ENCODE assay signal across 26 cellular contexts in genomic region chr14:101417434-101417833, GRCh38.
"Had no signal": no experiment of that assay in that cellular context is flagged by ENCODE, and none has a peak within 500 bp of the region (broad histone marks: within the 10 kb centered on the region; RNA-seq: fewer than 3 reads in every experiment).

No MANE protein-coding gene starts in this region.

- H3K27ac ChIP-seq: stomach, suprapubic skin, testis, thoracic aorta, thyroid gland, tibial artery, tibial nerve, transverse colon, upper lobe of left lung, upper lobe of right lung, uterus, vagina had no signal

- H3K9me3 ChIP-seq: suprapubic skin, testis, thoracic aorta, thyroid gland, transverse colon, upper lobe of left lung, upper lobe of right lung, uterus, vagina had no signal

- H3K4me3 ChIP-seq: stomach, suprapubic skin, testis, thoracic aorta, thyroid gland, tibial artery, tibial nerve, transverse colon, upper lobe of left lung, upper lobe of right lung, uterus, vagina had no signal

- DNase-seq: stimulated activated CD4-positive, alpha-beta T cell treated with anti-CD3 and anti-CD28 coated beads, Interleukin-2, amount 100 ng/mL, for 48 hours; stimulated activated CD4-positive, alpha-beta T cell treated with anti-CD3 and anti-CD28 coated beads, Interleukin-4, amount 100 ng/mL, for 1 hour; stimulated activated CD4-positive, alpha-beta T cell treated with anti-CD3 and anti-CD28 coated beads, Interleukin-4, amount 100 ng/mL, for 24 hours; stimulated activated CD4-positive, alpha-beta T cell treated with anti-CD3 and anti-CD28 coated beads, Interleukin-4, amount 100 ng/mL, for 4 hours; stimulated activated CD8-positive, alpha-beta memory T cell treated with anti-CD3 and anti-CD28 coated beads, Interleukin-4, amount 100 ng/mL, for 48 hours; stimulated activated naive B cell treated with anti-CD40 and anti-IgM and Interleukin-4, amounts not matched to agents 10 μg/mL and 1 μg/mL and 100 μg/mL, for 72 hours; stimulated activated naive CD4-positive, alpha-beta T cell; stimulated activated naive CD4-positive, alpha-beta T cell treated with Interleukin-2 at 50 U/mL for 16 hours; stimulated activated naive CD8-positive, alpha-beta T cell treated with anti-CD3 and anti-CD28 coated beads, Interleukin-15, amount 100 ng/mL, for 72 hours; stimulated activated naive CD8-positive, alpha-beta T cell treated with anti-CD3 and anti-CD28 coated beads, Interleukin-15, Interleukin-2, amounts not matched to agents 100 U/mL and 50 U/mL, for 24 hours; stomach; substantia nigra; testis; thyroid gland; tibial artery; transverse colon; trophoblast cell; upper lobe of left lung; upper lobe of right lung; uterus had no signal

- ATAC-seq: stimulated activated effector memory CD8-positive, alpha-beta T cell treated with anti-CD3 and anti-CD28 coated beads, Interleukin-12 subunit alpha, Interleukin-12 subunit beta, amount 100 ng/mL, for 72 hours; stimulated activated memory B cell treated with anti-CD40 and anti-IgM and Interleukin-4, amounts not matched to agents 10 μg/mL and 1 μg/mL and 100 μg/mL, for 72 hours; stimulated activated naive B cell treated with anti-CD40 and anti-IgM and Interleukin-4, amounts not matched to agents 10 μg/mL and 1 μg/mL and 100 μg/mL, for 72 hours; stimulated activated naive CD8-positive, alpha-beta T cell treated with anti-CD3 and anti-CD28 coated beads, Interleukin-15, amount 100 ng/mL, for 72 hours; stimulated activated naive CD8-positive, alpha-beta T cell treated with anti-CD3 and anti-CD28 coated beads, Interleukin-15, Interleukin-2, amounts not matched to agents 100 U/mL and 50 U/mL, for 24 hours; upper lobe of right lung had no signal

- H3K4me1 ChIP-seq: stomach, suprapubic skin, testis, thyroid gland, tibial artery, tibial nerve, transverse colon, upper lobe of left lung, upper lobe of right lung, uterus, vagina had no signal

- H3K36me3 ChIP-seq: stomach, suprapubic skin, thoracic aorta, thyroid gland, tibial artery, tibial nerve, transverse colon, upper lobe of left lung, upper lobe of right lung, uterus, vagina had no signal

- H3K27me3 ChIP-seq: testis, thyroid gland, tibial nerve, upper lobe of left lung, upper lobe of right lung, uterus, vagina had no signal
